In the genomic region with DNA sequence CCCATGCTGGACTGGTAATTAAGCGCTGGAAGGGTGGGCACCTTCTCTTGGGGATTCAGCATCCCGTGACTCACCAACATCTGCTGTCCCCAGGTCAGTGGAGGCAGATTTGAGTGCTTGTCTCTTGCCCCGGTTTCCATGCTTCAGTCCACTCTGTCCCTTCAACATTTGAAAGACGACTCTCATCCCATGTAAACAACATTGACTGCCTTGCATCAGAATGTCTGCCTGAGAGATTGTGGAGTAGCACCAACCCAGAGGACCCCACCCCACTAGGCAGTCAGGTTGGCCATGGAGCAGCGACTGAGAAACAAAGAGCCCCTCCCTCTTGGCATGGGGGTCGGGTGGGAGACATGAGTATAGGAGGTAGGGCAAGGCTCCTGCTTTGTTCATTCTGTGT, we compare ENCODE assay signal across 28 cellular contexts. TPM values are rescaled to one million over a fixed set of nuclear protein-coding genes. Genes with fewer than 3 reads are reported as not detected.
"Had no signal": no experiment of that assay in that cellular context is flagged by ENCODE, and none has a peak within 500 bp of the region (broad histone marks: within the 10 kb centered on the region; RNA-seq: fewer than 3 reads in every experiment).

No MANE protein-coding gene starts in this region.

- DNase-seq: activated B cell treated with CpG ODN at 0.5 μM for 24 hours; activated CD4-positive, alpha-beta T cell treated with anti-CD3 and anti-CD28 coated beads for 48 hours; activated CD4-positive, alpha-beta T cell treated with anti-CD3 and anti-CD28 coated beads, Interleukin-2, amount 50 U/mL, for 1 hour; activated CD4-positive, alpha-beta T cell treated with anti-CD3 and anti-CD28 coated beads, Interleukin-2, amount 50 U/mL, for 48 hours; activated CD8-positive, alpha-beta memory T cell treated with anti-CD3 and anti-CD28 coated beads for 24 hours; activated CD8-positive, alpha-beta T cell treated with anti-CD3 and anti-CD28 coated beads for 36 hours; activated gamma-delta T cell; activated naive CD4-positive, alpha-beta T cell; activated naive CD4-positive, alpha-beta T cell treated with anti-CD3 and anti-CD28 coated beads, Interleukin-2, amount 10 ng/mL, durations not matched to agents 7 days and 5 days; activated naive CD8-positive, alpha-beta T cell treated with anti-CD3 and anti-CD28 coated beads, Interleukin-2, amount 10 ng/mL, durations not matched to agents 7 days and 5 days; activated T-cell treated with anti-CD3 and anti-CD28 coated beads, Interleukin-2, amount 50 U/mL, for 4 hours; cortex of kidney; dermis blood vessel endothelial cell; effector CD4-positive, alpha-beta T cell; effector memory CD8-positive, alpha-beta T cell; esophagus squamous epithelium; foreskin melanocyte; T-helper 1 cell; T-helper 17 cell; T1000; WERI-Rb-1 had no signal

- H3K4me3 Mint-ChIP-seq: activated B cell treated with CpG ODN at 0.5 μM for 24 hours; activated CD8-positive, alpha-beta T cell treated with anti-CD3 and anti-CD28 coated beads for 36 hours; activated naive CD4-positive, alpha-beta T cell treated with anti-CD3 and anti-CD28 coated beads, Interleukin-2, amount 10 ng/mL, durations not matched to agents 7 days and 5 days; activated naive CD8-positive, alpha-beta T cell treated with anti-CD3 and anti-CD28 coated beads, Interleukin-2, amount 10 ng/mL, durations not matched to agents 7 days and 5 days; activated T-cell treated with anti-CD3 and anti-CD28 coated beads, Interleukin-2, amount 50 U/mL, for 4 hours; activated T-helper 17 cell treated with anti-CD3 and anti-CD28 coated beads, Interleukin-2, amount 50 U/mL, for 72 hours; brain; central memory CD8-positive, alpha-beta T cell; effector memory CD8-positive, alpha-beta T cell; T-helper 17 cell; T-helper 2 cell treated with Interferon-gamma antibody and Interleukin-4, amounts not matched to agents 5 μg/mL and 100 μg/mL, for 36 hours had no signal

- H3K27me3 Mint-ChIP-seq: activated B cell treated with CpG ODN at 0.5 μM for 24 hours; activated CD8-positive, alpha-beta T cell treated with anti-CD3 and anti-CD28 coated beads for 36 hours; activated naive CD4-positive, alpha-beta T cell treated with anti-CD3 and anti-CD28 coated beads, Interleukin-2, amount 10 ng/mL, durations not matched to agents 7 days and 5 days; activated naive CD8-positive, alpha-beta T cell treated with anti-CD3 and anti-CD28 coated beads, Interleukin-2, amount 10 ng/mL, durations not matched to agents 7 days and 5 days; activated T-helper 17 cell treated with anti-CD3 and anti-CD28 coated beads, Interleukin-2, amount 50 U/mL, for 72 hours; brain; central memory CD8-positive, alpha-beta T cell; effector memory CD8-positive, alpha-beta T cell; T-helper 17 cell had no signal

- H3K36me3 Mint-ChIP-seq: activated naive CD4-positive, alpha-beta T cell treated with anti-CD3 and anti-CD28 coated beads, Interleukin-2, amount 50 U/mL, for 72 hours had no signal

- H3K9me3 Mint-ChIP-seq: activated B cell treated with CpG ODN at 0.5 μM for 24 hours; activated CD8-positive, alpha-beta T cell treated with anti-CD3 and anti-CD28 coated beads for 36 hours; activated naive CD4-positive, alpha-beta T cell treated with anti-CD3 and anti-CD28 coated beads, Interleukin-2, amount 10 ng/mL, durations not matched to agents 7 days and 5 days; activated naive CD4-positive, alpha-beta T cell treated with anti-CD3 and anti-CD28 coated beads, Interleukin-2, amount 50 U/mL, for 72 hours; activated naive CD8-positive, alpha-beta T cell treated with anti-CD3 and anti-CD28 coated beads, Interleukin-2, amount 10 ng/mL, durations not matched to agents 7 days and 5 days; activated T-cell treated with anti-CD3 and anti-CD28 coated beads, Interleukin-2, amount 50 U/mL, for 4 hours; activated T-helper 17 cell treated with anti-CD3 and anti-CD28 coated beads, Interleukin-2, amount 50 U/mL, for 72 hours; brain; central memory CD8-positive, alpha-beta T cell; effector memory CD8-positive, alpha-beta T cell; T-helper 2 cell treated with Interferon-gamma antibody and Interleukin-4, amounts not matched to agents 5 μg/mL and 100 μg/mL, for 36 hours had no signal

- H3K4me1 Mint-ChIP-seq: activated B cell treated with CpG ODN at 0.5 μM for 24 hours; activated naive CD4-positive, alpha-beta T cell treated with anti-CD3 and anti-CD28 coated beads, Interleukin-2, amount 10 ng/mL, durations not matched to agents 7 days and 5 days; activated naive CD8-positive, alpha-beta T cell treated with anti-CD3 and anti-CD28 coated beads, Interleukin-2, amount 10 ng/mL, durations not matched to agents 7 days and 5 days; activated T-helper 17 cell treated with anti-CD3 and anti-CD28 coated beads, Interleukin-2, amount 50 U/mL, for 72 hours; central memory CD8-positive, alpha-beta T cell; T-helper 17 cell had no signal

- H3K27ac Mint-ChIP-seq: activated B cell treated with CpG ODN at 0.5 μM for 24 hours; activated CD8-positive, alpha-beta T cell treated with anti-CD3 and anti-CD28 coated beads for 36 hours; activated naive CD4-positive, alpha-beta T cell treated with anti-CD3 and anti-CD28 coated beads, Interleukin-2, amount 10 ng/mL, durations not matched to agents 7 days and 5 days; activated naive CD4-positive, alpha-beta T cell treated with anti-CD3 and anti-CD28 coated beads, Interleukin-2, amount 50 U/mL, for 72 hours; activated naive CD8-positive, alpha-beta T cell treated with anti-CD3 and anti-CD28 coated beads, Interleukin-2, amount 10 ng/mL, durations not matched to agents 7 days and 5 days; activated T-helper 17 cell treated with anti-CD3 and anti-CD28 coated beads, Interleukin-2, amount 50 U/mL, for 72 hours; T-helper 17 cell; T-helper 2 cell treated with Interferon-gamma antibody and Interleukin-4, amounts not matched to agents 5 μg/mL and 100 μg/mL, for 36 hours had no signal

RNA-seq across cellular contexts. Expression of a gene that starts 4.9 kb away (rescaled TPM):
- total RNA-seq: ascending aorta, dermis blood vessel endothelial cell had no signal

RNA-seq across cellular contexts. Expression of a gene that starts 39.3 kb away (rescaled TPM):
- total RNA-seq: ascending aorta, endothelial cell of umbilical vein, T-helper 17 cell had no signal
